Comparison of ENCODE assay signal across 1 cellular context in genomic region chr9:94581711-94582110, GRCh38.
A peak's percentile ranks its signal among the peaks of the same experiment; 100 is the strongest.
TF ChIP-seq lines count a peak whose summit lies in the region.

No MANE protein-coding gene starts in this region.

TF ChIP-seq in K562, 482 proteins besides CTCF, POLR2A, EP300 and RAD21:
- no peak for TF ChIP-seq ZC3H8 (IDR thresholded peaks at IDR 0.05)
- peak; percentile 97 for TF ChIP-seq MYNN (IDR thresholded peaks at IDR 0.05)
- no peak for TF ChIP-seq MYNN (CRISPR knock-in tag; IDR thresholded peaks at IDR 0.05)
